11 cellular contexts compared by ENCODE assay signal in genomic region chr17:27475070-27475673, GRCh38. TPM values are rescaled to one million over a fixed set of nuclear protein-coding genes. Genes with fewer than 3 reads are reported as not detected.
A peak's percentile ranks its signal among the peaks of the same experiment; 100 is the strongest.
DNase-seq lines count a peak whose midpoint lies in the region; ATAC-seq and TF ChIP-seq lines count a peak whose summit lies in the region.
"Had no signal": no experiment of that assay in that cellular context is flagged by ENCODE, and none has a peak within 500 bp of the region (broad histone marks: within the 10 kb centered on the region; RNA-seq: fewer than 3 reads in every experiment).

No MANE protein-coding gene starts in this region.

- H3K9me3 Mint-ChIP-seq in IgD-negative memory B cell (no peaks in the 10 kb centered on the region), chondrocyte (ENCODE audit: low read depth) (no peaks in the 10 kb centered on the region)

- H3K27me3 Mint-ChIP-seq in IgD-negative memory B cell (no peaks in the 10 kb centered on the region), chondrocyte (ENCODE audit: low read depth) (no peaks in the 10 kb centered on the region)

- H3K4me3 Mint-ChIP-seq in IgD-negative memory B cell, result peak overlapping the region in 1 of 4 donors; percentile 89
- H3K4me3 Mint-ChIP-seq in chondrocyte (ENCODE audit: unreplicated experiment), result no peak overlapping the region

- peak; percentile 66 for DNase-seq in activated CD8-positive, alpha-beta memory T cell treated with anti-CD3 and anti-CD28 coated beads for 24 hours
- peak; percentile 78 for DNase-seq in epithelial cell of esophagus (ENCODE audit: low read depth)
- peak; percentile 37 to 57 for DNase-seq in stimulated activated CD4-positive, alpha-beta T cell treated with anti-CD3 and anti-CD28 coated beads, Interleukin-4, amount 100 ng/mL, for 48 hours (ENCODE audit: low read depth in 2 of 2)
- no peak for DNase-seq in DMS53 (lab: John Stamatoyannopoulos, UW)
- DNase-seq in chondrocyte (ENCODE audit: low spot score), result no peak
- DNase-seq: mucosa of descending colon, NCI-H2081 had no signal

- H3K36me3 Mint-ChIP-seq in IgD-negative memory B cell (no peaks in the 10 kb centered on the region), chondrocyte (ENCODE audit: low read depth) (peaks cover 2% of the 10 kb centered on the region)

- peak overlapping the region; percentile 93 to 98 (median 95) for H3K27ac Mint-ChIP-seq in IgD-negative memory B cell
- no peak overlapping the region for H3K27ac Mint-ChIP-seq in chondrocyte (ENCODE audit: unreplicated experiment)

- ATAC-seq in GM19324 (IDR thresholded peaks at IDR 0.05; ENCODE audit: low FRiP score, unreplicated experiment) (no peak), GM18511 (IDR thresholded peaks at IDR 0.05; ENCODE audit: unreplicated experiment) (no peak)
- ATAC-seq: mucosa of descending colon, right lobe of liver had no signal

- TF ChIP-seq CTCF in epithelial cell of esophagus (IDR thresholded peaks at IDR 0.05; ENCODE audit: insufficient read depth, low read depth, low read length, missing control alignments) (no peak), chondrocyte (IDR thresholded peaks at IDR 0.05) (no peak)

- H3K4me1 Mint-ChIP-seq in IgD-negative memory B cell (peaks cover 45 to 60% (median 53%) of the 10 kb centered on the region in 3 donors), chondrocyte (ENCODE audit: low read depth) (peaks cover 54% of the 10 kb centered on the region)

- H3K4me3 ChIP-seq in epithelial cell of esophagus (ENCODE audit: low read length), result no peak overlapping the region
- H3K4me3 ChIP-seq: mucosa of descending colon, right lobe of liver had no signal

RNA-seq across cellular contexts. Expression of gene KSR1, which starts 18.9 kb away (rescaled TPM):
- 2.1 TPM for polyA plus RNA-seq in IgD-negative memory B cell
- 52.9 to 60.6 TPM (median 59.3 TPM) in 3 replicates for total RNA-seq in chondrocyte

Comparison
In these comparisons a context has a peak if more than half of its experiments do, and no peak if none do; other contexts are left out.
1. DNase-seq: peak in activated CD8-positive, alpha-beta memory T cell treated with anti-CD3 and anti-CD28 coated beads for 24 hours (single experiment), epithelial cell of esophagus (single experiment) and stimulated activated CD4-positive, alpha-beta T cell treated with anti-CD3 and anti-CD28 coated beads, Interleukin-4, amount 100 ng/mL, for 48 hours (2 of 2); none in DMS53 (single experiment) and chondrocyte (single experiment).